Comparison of ENCODE assay signal across 1 cellular context in genomic region chr3:42639192-42639591, GRCh38.
TF ChIP-seq lines count a peak whose summit lies in the region.

No MANE protein-coding gene starts in this region.

TF ChIP-seq in H1, 55 proteins besides CTCF, POLR2A, EP300 and RAD21:
- TF ChIP-seq HDAC6 (IDR thresholded peaks at IDR 0.05; ENCODE audit: low read depth, low read length) (no peak), CHD7 (IDR thresholded peaks at IDR 0.05; ENCODE audit: insufficient replicate concordance, low read length) (no peak), TAF1 (IDR thresholded peaks at IDR 0.05; ENCODE audit: low read depth, low read length) (no peak), NANOG (IDR thresholded peaks at IDR 0.05; ENCODE audit: insufficient read depth, low read depth, low read length, poor library complexity, severe bottlenecking) (no peak), KDM5A (IDR thresholded peaks at IDR 0.05; ENCODE audit: low read length) (no peak), FOSL1 (IDR thresholded peaks at IDR 0.05; ENCODE audit: insufficient read depth, low read depth, low read length) (no peak), JUN (IDR thresholded peaks at IDR 0.05; ENCODE audit: low read depth, low read length) (no peak), TAF7 (optimal IDR thresholded peaks at IDR 0.05; ENCODE audit: borderline replicate concordance, low read depth, low read length) (no peak), ZNF274 (IDR thresholded peaks at IDR 0.05; ENCODE audit: borderline replicate concordance, extremely low read depth, low read length) (no peak), HDAC2 (IDR thresholded peaks at IDR 0.05; ENCODE audit: borderline replicate concordance in 1 of 2, low read depth in 2 of 2, low read length in 2 of 2) (no peak), POU5F1 (IDR thresholded peaks at IDR 0.05; ENCODE audit: low read depth, low read length) (no peak), CBX8 (IDR thresholded peaks at IDR 0.05; ENCODE audit: borderline replicate concordance, low read depth, low read length) (no peak), USF2 (IDR thresholded peaks at IDR 0.05; ENCODE audit: low read length) (no peak), SIX5 (IDR thresholded peaks at IDR 0.05; ENCODE audit: low read depth, low read length) (no peak)
